ENCODE assay signal across 17 cellular contexts in genomic region chr16:81813648-81814047, GRCh38. TPM values are rescaled to one million over a fixed set of nuclear protein-coding genes. Genes with fewer than 3 reads are reported as not detected.
A peak's percentile ranks its signal among the peaks of the same experiment; 100 is the strongest.
DNase-seq lines count a peak whose midpoint lies in the region; ATAC-seq and TF ChIP-seq lines count a peak whose summit lies in the region.
"Had no signal": no experiment of that assay in that cellular context is flagged by ENCODE, and none has a peak within 500 bp of the region (broad histone marks: within the 10 kb centered on the region; RNA-seq: fewer than 3 reads in every experiment).

No MANE protein-coding gene starts in this region.

- no peaks in the 10 kb centered on the region for H3K9me2 ChIP-seq in DOHH2 (replicated peaks; ENCODE audit: control insufficient read depth, low read length)

- peaks cover 56% of the 10 kb centered on the region for H3F3A ChIP-seq in DOHH2 (ENCODE audit: control insufficient read depth, insufficient read depth)

- H3K9me3 Mint-ChIP-seq in IgD-negative memory B cell (no peaks in the 10 kb centered on the region), activated B cell treated with CpG ODN at 0.5 μM for 24 hours (no peaks in the 10 kb centered on the region), progenitor cell of endocrine pancreas (ENCODE audit: low read depth) (peaks cover 12% of the 10 kb centered on the region)
- H3K9me3 Mint-ChIP-seq: CD4-positive, alpha-beta T cell had no signal

- H3K36me3 ChIP-seq in DOHH2 (ENCODE audit: control insufficient read depth, low read length) (peaks cover 47% of the 10 kb centered on the region), BE2C (no peaks in the 10 kb centered on the region)

- peaks cover 95% of the 10 kb centered on the region for H3K79me2 ChIP-seq in DOHH2 (ENCODE audit: control insufficient read depth, low read length)

- TF ChIP-seq CTCF in DOHH2 (IDR thresholded peaks at IDR 0.05; ENCODE audit: low read depth, low read length, poor library complexity, severe bottlenecking) (no peak), activated B cell treated with CpG ODN at 0.5 μM for 24 hours (IDR thresholded peaks at IDR 0.05) (no peak), progenitor cell of endocrine pancreas (IDR thresholded peaks at IDR 0.05; ENCODE audit: unreplicated experiment) (no peak), BE2C (IDR thresholded peaks at IDR 0.05; ENCODE audit: low read depth, low read length) (no peak)

- H3K4me1 ChIP-seq in DOHH2 (ENCODE audit: control insufficient read depth, low read length) (peaks cover 94% of the 10 kb centered on the region), BE2C (no peaks in the 10 kb centered on the region)

- POLR2A ChIA-PET in activated B cell treated with CpG ODN at 0.5 μM for 24 hours (lab: Charles Lee): interaction anchor here (0.6 to 7.7 kb wide), 12 partner anchors 9 to 74 kb away, joined by 3 to 111 read pairs (median 4); partner anchors contain the start of gene PLCG2

- intact Hi-C loops in activated B cell treated with CpG ODN at 0.5 μM for 24 hours (cut with micrococcal nuclease): no loop called here

- ATAC-seq in activated B cell treated with CpG ODN at 0.5 μM for 24 hours (ENCODE audit: low read depth): no peak
- ATAC-seq: activated CD8-positive, alpha-beta T cell treated with anti-CD3 and anti-CD28 coated beads, Interleukin-2, amount 10 ng/mL, durations not matched to agents 7 days and 5 days had no signal

- H3K27me3 Mint-ChIP-seq in IgD-negative memory B cell (no peaks in the 10 kb centered on the region), activated B cell treated with CpG ODN at 0.5 μM for 24 hours (no peaks in the 10 kb centered on the region), progenitor cell of endocrine pancreas (peaks cover 3% of the 10 kb centered on the region)

- H3K9me3 ChIP-seq in DOHH2 (ENCODE audit: control insufficient read depth, insufficient read depth, low read length): no peaks in the 10 kb centered on the region
- H3K9me3 ChIP-seq in BE2C: no peaks in the 10 kb centered on the region

- H3K4me3 Mint-ChIP-seq in IgD-negative memory B cell (peak overlapping the region; percentile 49 to 89 (median 73)), activated B cell treated with CpG ODN at 0.5 μM for 24 hours (peak overlapping the region; percentile 50), progenitor cell of endocrine pancreas (ENCODE audit: low read depth) (no peak overlapping the region)
- H3K4me3 Mint-ChIP-seq: activated CD8-positive, alpha-beta T cell treated with anti-CD3 and anti-CD28 coated beads, Interleukin-2, amount 10 ng/mL, durations not matched to agents 7 days and 5 days; CD4-positive, alpha-beta T cell had no signal

- peaks cover 16% of the 10 kb centered on the region for H3K36me3 Mint-ChIP-seq in IgD-negative memory B cell
- H3K36me3 Mint-ChIP-seq in activated B cell treated with CpG ODN at 0.5 μM for 24 hours (ENCODE audit: low read depth): peaks cover 38% of the 10 kb centered on the region
- no peaks in the 10 kb centered on the region for H3K36me3 Mint-ChIP-seq in progenitor cell of endocrine pancreas (ENCODE audit: insufficient read depth)

- H3K27ac Mint-ChIP-seq in IgD-negative memory B cell: peak overlapping the region; percentile 98 to 100 (median 98)
- H3K27ac Mint-ChIP-seq in activated B cell treated with CpG ODN at 0.5 μM for 24 hours: peak overlapping the region; percentile 92
- peak overlapping the region; percentile 78 for H3K27ac Mint-ChIP-seq in progenitor cell of endocrine pancreas
- H3K27ac Mint-ChIP-seq: activated CD8-positive, alpha-beta T cell treated with anti-CD3 and anti-CD28 coated beads, Interleukin-2, amount 10 ng/mL, durations not matched to agents 7 days and 5 days; CD4-positive, alpha-beta T cell had no signal

- no peaks in the 10 kb centered on the region for H3K27me3 ChIP-seq in DOHH2 (ENCODE audit: control insufficient read depth, low read length)
- H3K27me3 ChIP-seq in BE2C: no peaks in the 10 kb centered on the region

- DNase-seq in activated B cell treated with CpG ODN at 0.5 μM for 24 hours (no peak), progenitor cell of endocrine pancreas (ENCODE audit: low spot score, unreplicated experiment) (no peak), T-helper 9 cell (no peak), BE2C (no peak), DMS 273 treated with DMSO at 0.1 percent for 48 hours (lab: John Stamatoyannopoulos, UW) (no peak)
- DNase-seq: activated CD4-positive, alpha-beta T cell treated with anti-CD3 and anti-CD28 coated beads for 1 hour; activated CD8-positive, alpha-beta T cell treated with anti-CD3 and anti-CD28 coated beads, Interleukin-2, amount 10 ng/mL, durations not matched to agents 7 days and 5 days; amniotic stem cell; CD4-positive, alpha-beta T cell; dermis blood vessel endothelial cell; GDM1; NCI-H146; NCI-H524 treated with DMSO at 0.1 percent for 48 hours; SW 1271 had no signal

- CTCF ChIA-PET in activated B cell treated with CpG ODN at 0.5 μM for 24 hours (lab: Charles Lee): interaction anchor here (1.0 to 1.4 kb wide), 3 partner anchors 16 to 72 kb away, joined by 3 to 4 read pairs (median 3); no protein-coding TSS in a partner anchor

- H3K4me1 Mint-ChIP-seq in IgD-negative memory B cell (peaks cover 49 to 84% (median 83%) of the 10 kb centered on the region in 3 donors), activated B cell treated with CpG ODN at 0.5 μM for 24 hours (peaks cover 98% of the 10 kb centered on the region), progenitor cell of endocrine pancreas (ENCODE audit: low read depth) (peaks cover 3% of the 10 kb centered on the region)

- H4K20me1 ChIP-seq in DOHH2 (ENCODE audit: control insufficient read depth, insufficient read depth, low read depth, low read length): no peaks in the 10 kb centered on the region

- H3K27ac ChIP-seq in DOHH2 (ENCODE audit: low read depth, low read length): peak overlapping the region; percentile 100

- peak overlapping the region; percentile 99 for H3K4me2 ChIP-seq in DOHH2 (ENCODE audit: low read length)

- H3K4me3 ChIP-seq in DOHH2 (ENCODE audit: low read length) (peak overlapping the region; percentile 54), BE2C (ENCODE audit: low read depth, low read length) (no peak overlapping the region)

RNA-seq across cellular contexts. Expression of gene PLCG2, which starts 34.6 kb away (rescaled TPM):
- 123 TPM for polyA plus RNA-seq in IgD-negative memory B cell
- 449 and 525 TPM in 2 replicates for total RNA-seq in activated B cell treated with CpG ODN at 0.5 μM for 24 hours
- 9.1 and 10.3 TPM in 2 replicates for total RNA-seq in progenitor cell of endocrine pancreas
- not detected for polyA plus RNA-seq in BE2C (2012; ENCODE audit: insufficient read depth, insufficient read length, low read depth)
- total RNA-seq: osteocyte had no signal

Comparison
In these comparisons a context has a peak if more than half of its experiments do, and no peak if none do; other contexts are left out.
1. RNA of gene PLCG2, which starts 34.6 kb away (total RNA-seq): 449 to 525 TPM in activated B cell treated with CpG ODN at 0.5 μM for 24 hours; 9.1 to 10.3 TPM in progenitor cell of endocrine pancreas; every median in the first group is over 10 times any median in the second.
2. Peak in every context shown above with its lines, with median percentiles within 50 percentile points of each other: H3K27ac Mint-ChIP-seq.